Comparison of ENCODE assay signal across 9 cellular contexts in the genomic region with DNA sequence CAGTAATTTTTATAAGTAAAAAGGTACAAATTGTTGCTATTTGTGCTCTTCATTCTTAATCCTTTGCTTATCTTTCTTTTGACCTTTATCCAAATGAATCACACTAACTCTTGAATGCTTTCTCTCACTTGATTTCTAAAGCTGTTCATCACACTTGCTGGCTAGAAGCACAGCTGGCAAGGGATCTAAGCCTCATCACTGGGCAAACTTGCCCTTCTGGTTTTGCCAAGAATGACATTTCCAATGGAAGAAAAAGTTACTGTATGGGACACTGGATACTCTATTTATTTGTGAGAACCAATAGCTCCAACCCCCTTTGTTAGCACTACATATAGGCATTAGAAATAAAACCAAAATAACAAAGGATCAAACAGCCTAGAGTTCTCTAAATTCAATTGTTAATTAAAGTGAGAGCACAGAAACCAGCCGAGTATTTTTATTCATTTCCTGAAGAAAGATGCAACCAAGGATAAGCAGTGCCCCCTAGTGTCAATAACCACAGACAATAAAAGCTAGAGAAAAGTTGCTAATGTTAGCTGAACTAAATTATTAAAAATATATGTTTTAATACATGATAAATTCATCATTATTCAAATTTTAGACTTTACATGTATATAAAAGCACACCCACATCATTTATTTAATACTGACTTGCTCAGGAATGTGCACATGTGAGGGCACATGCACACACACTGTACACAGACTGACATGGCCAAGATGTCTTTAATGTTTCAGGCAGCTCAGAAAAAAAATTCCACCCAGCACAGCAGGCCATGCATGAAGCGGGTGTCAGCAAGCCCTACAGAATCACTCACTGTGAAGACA. TPM values are rescaled to one million over a fixed set of nuclear protein-coding genes. Genes with fewer than 3 reads are reported as not detected.
DNase-seq lines count a peak whose midpoint lies in the region; ATAC-seq and TF ChIP-seq lines count a peak whose summit lies in the region.
"Had no signal": no experiment of that assay in that cellular context is flagged by ENCODE, and none has a peak within 500 bp of the region (broad histone marks: within the 10 kb centered on the region; RNA-seq: fewer than 3 reads in every experiment).

No MANE protein-coding gene starts in this region.

- POLR2A ChIA-PET in HEK293 (lab: Yijun Ruan, JAX) = interaction anchor here (1.2 to 2.1 kb wide), 2 partner anchors 189 to 218 kb away, joined by 3 to 7 read pairs; partner anchors contain the start of gene NR2F1

- no peak for TF ChIP-seq POLR2A in stomach (IDR thresholded peaks at IDR 0.05)

- H3K27ac ChIP-seq in 22Rv1 (peak overlapping the region; percentile 56), HEK293 (ENCODE audit: extremely low read depth, low read depth, low read length) (no peak overlapping the region), iPS DF 6.9 (ENCODE audit: low read length) (no peak overlapping the region), stomach (no peak overlapping the region)
- H3K27ac ChIP-seq: HL-60 had no signal

- ATAC-seq in HG03469 (IDR thresholded peaks at IDR 0.05; ENCODE audit: unreplicated experiment) = no peak

- H3K4me3 ChIP-seq in HEK293 (ENCODE audit: low read depth, low read length) = no peak overlapping the region
- no peak overlapping the region for H3K4me3 ChIP-seq in iPS DF 6.9 (ENCODE audit: low read length)
- no peak overlapping the region for H3K4me3 ChIP-seq in stomach

- H3K27me3 ChIP-seq in iPS DF 6.9 (ENCODE audit: control insufficient read depth, insufficient read depth, low read length) (no peaks in the 10 kb centered on the region), stomach (no peaks in the 10 kb centered on the region)

- DNase-seq in DMS79 treated with DMSO at 0.1 percent for 48 hours (lab: John Stamatoyannopoulos, UW) (peak; percentile 53), NCI-H2029 treated with DMSO at 0.1 percent for 48 hours (lab: John Stamatoyannopoulos, UW) (peak; percentile 58), amniotic epithelial cell (ENCODE audit: low read depth) (peak; percentile 51), iPS DF 6.9 (ENCODE audit: low read depth, low spot score) (peak; percentile 31), stomach (no peak)

- no peaks in the 10 kb centered on the region for H3K36me3 ChIP-seq in HEK293 (ENCODE audit: control insufficient read depth in 2 of 2, insufficient read depth in 1 of 2, low read length in 2 of 2)
- no peaks in the 10 kb centered on the region for H3K36me3 ChIP-seq in iPS DF 6.9 (ENCODE audit: control insufficient read depth, insufficient read depth, low read length)
- H3K36me3 ChIP-seq in stomach = no peaks in the 10 kb centered on the region

- H3K4me1 ChIP-seq in HEK293 (ENCODE audit: control insufficient read depth, insufficient read depth, low read length) = peaks cover 7% of the 10 kb centered on the region
- no peaks in the 10 kb centered on the region for H3K4me1 ChIP-seq in iPS DF 6.9 (ENCODE audit: control insufficient read depth, insufficient read depth, low read length)
- H3K4me1 ChIP-seq in stomach = peaks cover 0 to 12% (median 8%) of the 10 kb centered on the region in 4 donors

- CTCF ChIA-PET in HEK293 (lab: Yijun Ruan, JAX) = interaction anchor here (0.5 to 2.7 kb wide), 39 partner anchors 11 to 1859 kb away, joined by 3 to 27 read pairs (median 4); partner anchors contain the start of gene NR2F1

- no CpG with 5 or more reads among the region's 2 CpGs for WGBS in iPS DF 6.9 (ENCODE audit: insufficient coverage, insufficient read length)
- WGBS in stomach, 5 donors = 20 to 23% (median 23%) methylated on average over 2 of the region's 2 CpGs

- intact Hi-C loops in stomach (cut with DNase I; ENCODE audit: low total_unique reads) = no loop called here

- peak; percentile 88 for TF ChIP-seq CTCF in 22Rv1 (IDR thresholded peaks at IDR 0.05)
- peak; percentile 19; the same call in 1 of the 2 replicates for TF ChIP-seq CTCF in HEK293 (tag by site-specific recombination; IDR thresholded peaks at IDR 0.05)
- TF ChIP-seq CTCF in stomach (IDR thresholded peaks at IDR 0.05) = peak in 5 of 7 experiments; percentile 16 to 55 (median 37)

- TF ChIP-seq EP300 in stomach (IDR thresholded peaks at IDR 0.05) = no peak

- H3K9me3 ChIP-seq in HEK293 (ENCODE audit: control insufficient read depth, insufficient read depth, low read depth, low read length) = no peaks in the 10 kb centered on the region
- no peaks in the 10 kb centered on the region for H3K9me3 ChIP-seq in iPS DF 6.9 (ENCODE audit: control insufficient read depth, insufficient read depth, low read length)
- no peaks in the 10 kb centered on the region for H3K9me3 ChIP-seq in stomach

TF ChIP-seq in HEK293, 187 proteins besides CTCF, POLR2A, EP300 and RAD21:
- TF ChIP-seq ZNF660 (tag by site-specific recombination; IDR thresholded peaks at IDR 0.05) (peak; percentile 61), IKZF3 (tag by site-specific recombination; IDR thresholded peaks at IDR 0.05) (0 out of 2 replicates have a peak, but pooled peaks have one; percentile 10), ZBTB8A (tag by site-specific recombination; IDR thresholded peaks at IDR 0.05) (0 out of 2 replicates have a peak, but pooled peaks have one; percentile 20), ZNF747 (tag by site-specific recombination; IDR thresholded peaks at IDR 0.05) (no peak), ZNF362 (tag by site-specific recombination; IDR thresholded peaks at IDR 0.05) (peak; percentile 47; the same call in 1 of the 2 replicates), ZNF335 (tag by site-specific recombination; conservative IDR thresholded peaks at IDR 0.05) (0 out of 2 replicates have a peak, but pooled peaks have one; percentile 22), ZNF776 (tag by site-specific recombination; IDR thresholded peaks at IDR 0.05; ENCODE audit: borderline replicate concordance) (no peak), ZIC2 (tag by site-specific recombination; IDR thresholded peaks at IDR 0.05) (0 out of 2 replicates have a peak, but pooled peaks have one; percentile 18), ZNF701 (tag by site-specific recombination; IDR thresholded peaks at IDR 0.05) (no peak), ZNF2 (tag by site-specific recombination; IDR thresholded peaks at IDR 0.05) (0 out of 2 replicates have a peak, but pooled peaks have one; percentile 41), ZNF654 (tag by site-specific recombination; IDR thresholded peaks at IDR 0.05; ENCODE audit: low read depth) (peak; percentile 83), ZSCAN30 (tag by site-specific recombination; IDR thresholded peaks at IDR 0.05) (0 out of 2 replicates have a peak, but pooled peaks have one; percentile 29), ZNF561 (tag by site-specific recombination; IDR thresholded peaks at IDR 0.05; ENCODE audit: borderline replicate concordance) (0 out of 2 replicates have a peak, but pooled peaks have one; percentile 46), PRDM1 (tag by site-specific recombination; IDR thresholded peaks at IDR 0.05) (peak; percentile 20; the same call in 1 of the 2 replicates)

RNA-seq across cellular contexts. Expression of gene POU5F2, which starts 59.8 kb away (rescaled TPM):
- total RNA-seq in stomach = 1 to 10 TPM; 2.3 to 8.3 (median 4.0) TPM
- under 1 TPM in 2 of 3 donors, not detected in 1; 0.03 to 0.06 TPM for polyA plus RNA-seq in stomach

Comparison
In these comparisons a context has a peak if more than half of its experiments do, and no peak if none do; other contexts are left out.
1. CTCF ChIP-seq: peak in every context shown above with its lines; median percentile 88 in 22Rv1; 37 in stomach; 19 in HEK293.